ENCODE assay signal across 8 cellular contexts in the genomic region with DNA sequence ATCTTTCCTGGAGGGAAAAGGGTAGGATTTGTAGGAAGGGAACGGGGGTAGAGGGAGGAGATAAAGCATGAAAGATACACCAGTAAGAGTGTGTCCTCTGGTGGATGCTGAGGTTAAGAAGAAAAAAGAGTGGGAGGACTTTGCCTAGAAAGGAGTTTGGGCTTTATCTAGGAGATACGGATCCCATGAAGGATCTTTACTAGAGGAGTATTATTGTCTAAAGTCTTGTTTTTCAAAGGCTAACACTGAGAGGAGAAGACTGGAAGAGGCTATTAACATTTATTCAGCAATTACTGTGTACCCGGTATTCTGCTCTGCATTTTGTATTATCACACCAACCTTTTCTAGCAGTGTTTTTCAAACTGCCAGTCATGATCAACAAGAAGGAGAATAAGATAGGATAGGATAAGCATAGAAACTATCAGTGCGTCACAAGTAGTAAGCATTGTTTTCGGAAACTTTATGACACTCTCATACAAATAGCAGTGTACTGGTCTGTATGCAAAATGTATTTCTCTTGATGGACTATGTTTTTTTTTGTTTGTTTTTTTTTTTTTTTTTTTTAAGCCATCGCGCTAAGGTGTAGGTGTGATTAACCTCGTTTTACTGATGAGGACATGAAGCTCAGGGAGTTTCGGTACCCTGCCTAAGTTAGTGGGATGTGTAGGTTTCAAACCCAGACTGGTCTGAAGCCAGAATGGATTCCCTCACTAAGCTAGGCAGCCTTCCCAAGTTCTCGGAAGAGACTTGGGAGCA. TPM values are rescaled to one million over a fixed set of nuclear protein-coding genes. Genes with fewer than 3 reads are reported as not detected.
DNase-seq lines count a peak whose midpoint lies in the region; ATAC-seq and TF ChIP-seq lines count a peak whose summit lies in the region.

No MANE protein-coding gene starts in this region.

- H4K20me1 ChIP-seq in DOHH2 (ENCODE audit: control insufficient read depth, insufficient read depth, low read depth, low read length), result no peaks in the 10 kb centered on the region

- DNase-seq in RWPE2 (ENCODE audit: low spot score), result no peak
- DNase-seq in esophagus muscularis mucosa (ENCODE audit: extremely low spot score), result no peak
- DNase-seq in SW 1271 (lab: John Stamatoyannopoulos, UW), result no peak
- DNase-seq in activated gamma-delta T cell (lab: John Stamatoyannopoulos, UW), result no peak

- intact Hi-C loops in esophagus muscularis mucosa (cut with DNase I), result loop anchor here (5.0 to 10.0 kb wide), 2 partner anchors 48 to 190 kb away; a partner anchor contains a TSS

- 44% methylated on average over 9 of the region's 10 CpGs for WGBS in esophagus muscularis mucosa

- TF ChIP-seq POLR2A in esophagus muscularis mucosa (IDR thresholded peaks at IDR 0.05; ENCODE audit: low read depth), result no peak

- peaks cover 50% of the 10 kb centered on the region for H3K79me2 ChIP-seq in DOHH2 (ENCODE audit: control insufficient read depth, low read length)
- H3K79me2 ChIP-seq in parathyroid adenoma, result peaks cover 10% of the 10 kb centered on the region

- peaks cover 6% of the 10 kb centered on the region; the same call in 1 of the 2 replicates for H3F3A ChIP-seq in DOHH2 (ENCODE audit: control insufficient read depth, insufficient read depth)

- H3K4me3 ChIP-seq in DOHH2 (ENCODE audit: low read length) (peak overlapping the region; percentile 91), RWPE2 (ENCODE audit: severe bottlenecking) (peak overlapping the region; percentile 50), esophagus muscularis mucosa (peak overlapping the region; percentile 71 to 88 (median 82)), parathyroid adenoma (ENCODE audit: low read depth, low read length) (peak overlapping the region; percentile 86)

- H3K27me3 ChIP-seq in DOHH2 (ENCODE audit: control insufficient read depth, low read length) (no peaks in the 10 kb centered on the region), RWPE2 (ENCODE audit: insufficient read depth, poor library complexity, severe bottlenecking) (no peaks in the 10 kb centered on the region), esophagus muscularis mucosa (no peaks in the 10 kb centered on the region), parathyroid adenoma (ENCODE audit: control insufficient read depth, insufficient read depth, low read length) (no peaks in the 10 kb centered on the region)

- peaks cover 28% of the 10 kb centered on the region for H3K36me3 ChIP-seq in DOHH2 (ENCODE audit: control insufficient read depth, low read length)
- peaks cover 9% of the 10 kb centered on the region; the same call in 1 of the 2 replicates for H3K36me3 ChIP-seq in RWPE2 (ENCODE audit: low read depth)
- H3K36me3 ChIP-seq in esophagus muscularis mucosa, result peaks cover 0 to 3% (median 0%) of the 10 kb centered on the region in 4 donors
- H3K36me3 ChIP-seq in parathyroid adenoma (ENCODE audit: control insufficient read depth, insufficient read depth, low read length), result no peaks in the 10 kb centered on the region

- H3K27ac ChIP-seq in DOHH2 (ENCODE audit: low read depth, low read length) (peak overlapping the region; percentile 40), RWPE2 (ENCODE audit: poor library complexity, severe bottlenecking) (peak overlapping the region; percentile 72), esophagus muscularis mucosa (replicated peaks in 1 of 4) (peak overlapping the region; percentile 88 to 100 (median 94)), parathyroid adenoma (peak overlapping the region; percentile 89)

- H2AFZ ChIP-seq in parathyroid adenoma, result peak overlapping the region; percentile 75

- H3K9ac ChIP-seq in parathyroid adenoma, result peak overlapping the region; percentile 58

- H3K9me3 ChIP-seq in DOHH2 (ENCODE audit: control insufficient read depth, insufficient read depth, low read length), result no peaks in the 10 kb centered on the region
- no peaks in the 10 kb centered on the region for H3K9me3 ChIP-seq in RWPE2 (ENCODE audit: severe bottlenecking)
- H3K9me3 ChIP-seq in esophagus muscularis mucosa, result no peaks in the 10 kb centered on the region
- H3K9me3 ChIP-seq in parathyroid adenoma (ENCODE audit: control insufficient read depth, low read length), result no peaks in the 10 kb centered on the region

- TF ChIP-seq CTCF in DOHH2 (IDR thresholded peaks at IDR 0.05; ENCODE audit: low read depth, low read length, poor library complexity, severe bottlenecking) (no peak), RWPE2 (IDR thresholded peaks at IDR 0.05; ENCODE audit: poor library complexity, severe bottlenecking) (no peak), esophagus muscularis mucosa (IDR thresholded peaks at IDR 0.05) (no peak), parathyroid adenoma (IDR thresholded peaks at IDR 0.05) (no peak)

- no peaks in the 10 kb centered on the region for H3K9me2 ChIP-seq in DOHH2 (replicated peaks; ENCODE audit: control insufficient read depth, low read length)

- H3K4me1 ChIP-seq in DOHH2 (ENCODE audit: control insufficient read depth, low read length) (peaks cover 31% of the 10 kb centered on the region), RWPE2 (ENCODE audit: insufficient read depth, poor library complexity, severe bottlenecking) (peaks cover 8% of the 10 kb centered on the region), esophagus muscularis mucosa (peaks cover 32 to 45% (median 41%) of the 10 kb centered on the region in 4 donors), parathyroid adenoma (peaks cover 17% of the 10 kb centered on the region)

- ATAC-seq in RWPE2 (ENCODE audit: low read depth) (no peak), HG02884 (IDR thresholded peaks at IDR 0.05; ENCODE audit: unreplicated experiment) (no peak), GM19452 (IDR thresholded peaks at IDR 0.05; ENCODE audit: unreplicated experiment) (no peak)

- H3K4me2 ChIP-seq in DOHH2 (ENCODE audit: low read length) (peak overlapping the region; percentile 82), parathyroid adenoma (ENCODE audit: low read length) (peak overlapping the region; percentile 80)

- TF ChIP-seq EP300 in esophagus muscularis mucosa (IDR thresholded peaks at IDR 0.05), result no peak

RNA-seq across cellular contexts. Expression of a gene that starts 1.4 kb away (rescaled TPM):
- 10 to 100 TPM in 1 of 4 donors, 1 to 10 TPM in 3; 7.1 to 16.0 (median 9.4) TPM for total RNA-seq in esophagus muscularis mucosa

RNA-seq across cellular contexts. Expression of a gene that starts 43.7 kb away (rescaled TPM):
- under 1 TPM; under 0.01 to 0.71 (median 0.25) TPM for total RNA-seq in esophagus muscularis mucosa

RNA-seq across cellular contexts. Expression of a gene that starts 46.7 kb away (rescaled TPM):
- total RNA-seq in esophagus muscularis mucosa, result 10 to 100 TPM; 21.2 to 32.8 (median 27.6) TPM

RNA-seq across cellular contexts. Expression of a gene that starts 53.6 kb away (rescaled TPM):
- 10 to 100 TPM in 3 of 4 donors, 1 to 10 TPM in 1; 9.6 to 34.0 (median 23.1) TPM for total RNA-seq in esophagus muscularis mucosa

Comparison
In these comparisons a context has a peak if more than half of its experiments do, and no peak if none do; other contexts are left out.
1. H3K27ac ChIP-seq: peak in every context shown above with its lines; median percentile 94 in esophagus muscularis mucosa; 89 in parathyroid adenoma; 72 in RWPE2; 40 in DOHH2.